ENCODE assay signal across 22 cellular contexts in genomic region chr1:38132681-38133080, GRCh38.
"Had no signal": no experiment of that assay in that cellular context is flagged by ENCODE, and none has a peak within 500 bp of the region (broad histone marks: within the 10 kb centered on the region; RNA-seq: fewer than 3 reads in every experiment).

No MANE protein-coding gene starts in this region.

- H3K9me3 ChIP-seq: body of pancreas, sigmoid colon, testis, vagina had no signal

- H3K4me3 ChIP-seq: body of pancreas, cardiac muscle cell, sigmoid colon, testis, vagina had no signal

- H3K36me3 ChIP-seq: cardiac muscle cell, sigmoid colon, vagina had no signal

- H3K4me1 ChIP-seq: body of pancreas, sigmoid colon, testis, vagina had no signal

- H3K27me3 ChIP-seq: body of pancreas, cardiac muscle cell, testis, vagina had no signal

- H3K27ac ChIP-seq: body of pancreas, cardiac muscle cell, epithelial cell of prostate, sigmoid colon, testis, vagina had no signal

- DNase-seq: activated CD4-positive, alpha-beta memory T cell treated with anti-CD3 and anti-CD28 coated beads for 36 hours; activated CD4-positive, alpha-beta T cell treated with anti-CD3 and anti-CD28 coated beads for 48 hours; activated naive CD4-positive, alpha-beta T cell treated with Interleukin-2 at 50 U/mL for 16 hours; activated naive CD8-positive, alpha-beta T cell treated with anti-CD3 and anti-CD28 coated beads for 36 hours; activated T-cell treated with anti-CD3 and anti-CD28 coated beads, Interleukin-2, amount 50 U/mL, for 48 hours; amniotic stem cell; body of pancreas; cortex of kidney; immature natural killer cell; left ventricle myocardium superior; mammary epithelial cell; midbrain; nephron progenitor cell; nucleus accumbens; stimulated activated CD4-positive, alpha-beta T cell treated with anti-CD3 and anti-CD28 coated beads, Interleukin-4, amount 100 ng/mL, for 1 hour; stimulated activated naive CD4-positive, alpha-beta T cell; testis; trophoblast cell had no signal
